Comparison of ENCODE assay signal across 9 cellular contexts in genomic region chr10:100183482-100183881, GRCh38. TPM values are rescaled to one million over a fixed set of nuclear protein-coding genes. Genes with fewer than 3 reads are reported as not detected.
A peak's percentile ranks its signal among the peaks of the same experiment; 100 is the strongest.
DNase-seq lines count a peak whose midpoint lies in the region; ATAC-seq, FAIRE-seq and TF ChIP-seq lines count a peak whose summit lies in the region.
"Had no signal": no experiment of that assay in that cellular context is flagged by ENCODE, and none has a peak within 500 bp of the region (broad histone marks: within the 10 kb centered on the region; RNA-seq: fewer than 3 reads in every experiment).

No MANE protein-coding gene starts in this region.

- peaks cover 51 to 58% of the 10 kb centered on the region in 2 donors for H3K4me1 Mint-ChIP-seq in natural killer cell treated with Interleukin-12 subunit alpha and Interleukin-12 subunit beta and Interleukin-15 and Interleukin-18, amount 100 ng/mL, for 72 hours (ENCODE audit: low read depth in 2 of 2)

- FAIRE-seq in GM12892 (lab: Jason Lieb, UNC), result peak; percentile 56

- no peaks in the 10 kb centered on the region for H3K9me3 Mint-ChIP-seq in natural killer cell treated with Interleukin-12 subunit alpha and Interleukin-12 subunit beta and Interleukin-15 and Interleukin-18, amount 100 ng/mL, for 72 hours

- peak overlapping the region; percentile 99 for H3K4me3 Mint-ChIP-seq in natural killer cell treated with Interleukin-12 subunit alpha and Interleukin-12 subunit beta and Interleukin-15 and Interleukin-18, amount 100 ng/mL, for 72 hours

- no peak for TF ChIP-seq POLR2A in GM12892 (IDR thresholded peaks at IDR 0.05; ENCODE audit: low read depth, low read length)

- no peak for DNase-seq in GM12892 (ENCODE audit: insufficient read length)
- DNase-seq in NCI-H526 (lab: John Stamatoyannopoulos, UW), result peak; percentile 29 to 32
- peak; percentile 90 for DNase-seq in amniotic epithelial cell (ENCODE audit: low read depth)
- no peak for DNase-seq in natural killer cell treated with Interleukin-12 subunit alpha and Interleukin-12 subunit beta and Interleukin-15 and Interleukin-18, amount 100 ng/mL, for 72 hours (ENCODE audit: low spot score)
- DNase-seq in G401 (ENCODE audit: low spot score), result no peak
- DNase-seq: SJCRH30 had no signal

- in situ Hi-C loops in G401 (cut with HindIII; ENCODE audit: low sequenced_read_pairs), result no loop called here

- no peaks in the 10 kb centered on the region for H3K27me3 Mint-ChIP-seq in natural killer cell treated with Interleukin-12 subunit alpha and Interleukin-12 subunit beta and Interleukin-15 and Interleukin-18, amount 100 ng/mL, for 72 hours

- no peak for ATAC-seq in natural killer cell treated with Interleukin-12 subunit alpha and Interleukin-12 subunit beta and Interleukin-15 and Interleukin-18, amount 100 ng/mL, for 72 hours
- no peak for ATAC-seq in GM18909 (IDR thresholded peaks at IDR 0.05; ENCODE audit: poor library complexity, unreplicated experiment)
- ATAC-seq in GM18520 (IDR thresholded peaks at IDR 0.05; ENCODE audit: unreplicated experiment), result no peak
- ATAC-seq in HG03039 (IDR thresholded peaks at IDR 0.05; ENCODE audit: unreplicated experiment), result no peak

- H3K36me3 Mint-ChIP-seq in natural killer cell treated with Interleukin-12 subunit alpha and Interleukin-12 subunit beta and Interleukin-15 and Interleukin-18, amount 100 ng/mL, for 72 hours, result peaks cover 27% of the 10 kb centered on the region

- peak overlapping the region; percentile 98 to 99 for H3K27ac Mint-ChIP-seq in natural killer cell treated with Interleukin-12 subunit alpha and Interleukin-12 subunit beta and Interleukin-15 and Interleukin-18, amount 100 ng/mL, for 72 hours

RNA-seq across cellular contexts. Expression of gene ERLIN1, which starts 2.3 kb away (rescaled TPM):
- polyA plus RNA-seq in GM12892 (2012; ENCODE audit: missing spikeins), result 13.4 TPM
- total RNA-seq in natural killer cell treated with Interleukin-12 subunit alpha and Interleukin-12 subunit beta and Interleukin-15 and Interleukin-18, amount 100 ng/mL, for 72 hours, result 10 to 100 TPM; 21.2 to 22.8 TPM
- 39.0 TPM in 2 replicates for total RNA-seq in G401 (2014; rRNA removed; shearing (Covaris generic))

RNA-seq across cellular contexts. Expression of gene CHUK, which starts 45.9 kb away (rescaled TPM):
- polyA plus RNA-seq in GM12892 (2012; ENCODE audit: missing spikeins), result 13.8 TPM
- 10 to 100 TPM; 37.2 to 39.6 TPM for total RNA-seq in natural killer cell treated with Interleukin-12 subunit alpha and Interleukin-12 subunit beta and Interleukin-15 and Interleukin-18, amount 100 ng/mL, for 72 hours
- 16.5 and 30.8 TPM in 2 replicates for total RNA-seq in G401 (2014; rRNA removed; shearing (Covaris generic))

Comparison
In these comparisons a context has a peak if more than half of its experiments do, and no peak if none do; other contexts are left out.
1. DNase-seq: peak in NCI-H526 (2 of 2) and amniotic epithelial cell (single experiment); none in GM12892 (single experiment), natural killer cell treated with Interleukin-12 subunit alpha and Interleukin-12 subunit beta and Interleukin-15 and Interleukin-18, amount 100 ng/mL, for 72 hours (single experiment) and G401 (single experiment).